Comparison of ENCODE assay signal across 7 cellular contexts in the genomic region with DNA sequence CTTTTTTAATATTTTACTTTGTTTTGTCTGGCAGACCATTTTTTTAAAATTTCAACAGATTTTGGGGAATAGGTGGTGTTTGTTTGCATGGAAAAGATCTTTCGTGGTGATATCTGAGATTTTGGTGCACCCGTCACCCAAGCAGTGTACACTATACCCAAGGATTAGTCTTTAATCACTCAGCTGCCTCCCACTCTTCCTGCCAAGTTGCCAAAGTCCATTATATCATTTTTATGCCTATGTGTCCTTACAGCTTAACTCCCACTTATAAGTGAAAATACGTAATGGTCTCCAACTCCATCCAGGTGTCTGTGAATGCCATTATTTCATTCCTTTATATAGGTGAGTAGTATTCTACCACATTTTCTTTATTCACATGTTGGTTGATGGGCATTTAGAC.
"Had no signal": no experiment of that assay in that cellular context is flagged by ENCODE, and none has a peak within 500 bp of the region (broad histone marks: within the 10 kb centered on the region; RNA-seq: fewer than 3 reads in every experiment).

No MANE protein-coding gene starts in this region.

- DNase-seq: H9, HCEC 1CT, HFFc6, IMR-90, KG1 had no signal

- H3K4me3 ChIP-seq: GM23338, K562 had no signal

- ATAC-seq: GM23338, K562 had no signal
